In the genomic region with DNA sequence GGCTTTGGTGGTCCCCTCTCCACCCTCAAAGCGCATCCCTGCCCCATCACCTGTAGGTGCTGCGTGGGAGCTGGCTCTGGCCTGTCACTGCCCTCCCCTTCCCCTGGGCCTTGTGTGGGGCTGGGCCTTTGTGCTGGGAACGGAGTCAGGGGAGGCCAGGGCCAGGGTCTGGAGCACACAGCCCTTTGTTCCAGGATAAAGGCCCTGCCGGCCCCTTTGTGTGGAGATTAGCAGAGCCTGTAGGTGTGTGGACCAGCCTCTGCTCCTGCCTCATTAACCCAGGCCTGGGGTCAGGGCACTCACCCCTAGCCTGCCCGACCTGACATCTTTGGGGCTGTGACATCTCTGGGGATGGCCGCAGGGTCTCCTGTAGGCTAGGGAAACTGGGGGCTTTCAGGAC, we compare ENCODE assay signal across 20 cellular contexts. TPM values are rescaled to one million over a fixed set of nuclear protein-coding genes. Genes with fewer than 3 reads are reported as not detected.
A peak's percentile ranks its signal among the peaks of the same experiment; 100 is the strongest.
DNase-seq lines count a peak whose midpoint lies in the region; ATAC-seq and TF ChIP-seq lines count a peak whose summit lies in the region.
"Had no signal": no experiment of that assay in that cellular context is flagged by ENCODE, and none has a peak within 500 bp of the region (broad histone marks: within the 10 kb centered on the region; RNA-seq: fewer than 3 reads in every experiment).

No MANE protein-coding gene starts in this region.

- no peaks in the 10 kb centered on the region for H3K36me3 ChIP-seq in breast epithelium
- H3K36me3 ChIP-seq in endodermal cell (ENCODE audit: control insufficient read depth, insufficient read depth, low read length): peaks cover 59% of the 10 kb centered on the region
- H3K36me3 ChIP-seq: BLaER1 had no signal

- ATAC-seq in HG03280 (IDR thresholded peaks at IDR 0.05; ENCODE audit: unreplicated experiment): no peak
- ATAC-seq in HG03097 (IDR thresholded peaks at IDR 0.05; ENCODE audit: low FRiP score, unreplicated experiment): no peak
- ATAC-seq: CD8-positive, alpha-beta T cell had no signal

- WGBS in endodermal cell (ENCODE audit: insufficient coverage in 1 of 2, insufficient read length in 1 of 2), 2 experiments: 10 to 36% methylated on average over 2 to 6 of the region's 6 CpGs

- H3K9me3 Mint-ChIP-seq in MCF 10A (ENCODE audit: unreplicated experiment) (no peaks in the 10 kb centered on the region), endodermal cell (no peaks in the 10 kb centered on the region), nephron (no peaks in the 10 kb centered on the region), type B pancreatic cell (no peaks in the 10 kb centered on the region)
- H3K9me3 Mint-ChIP-seq: CD8-positive, alpha-beta T cell; HFFc6 had no signal

- H3K4me3 Mint-ChIP-seq in MCF 10A (ENCODE audit: unreplicated experiment) (no peak overlapping the region), endodermal cell (peak overlapping the region; percentile 63), nephron (peak overlapping the region; percentile 77 to 83 (median 81)), type B pancreatic cell (peak overlapping the region; percentile 84)

- H3K4me1 Mint-ChIP-seq in MCF 10A (ENCODE audit: insufficient read depth, unreplicated experiment): peaks cover 19% of the 10 kb centered on the region
- H3K4me1 Mint-ChIP-seq in endodermal cell: peaks cover 44% of the 10 kb centered on the region
- H3K4me1 Mint-ChIP-seq in nephron: peaks cover 70% of the 10 kb centered on the region
- H3K4me1 Mint-ChIP-seq in type B pancreatic cell (ENCODE audit: unreplicated experiment): peaks cover 58% of the 10 kb centered on the region

- H3K27me3 Mint-ChIP-seq in MCF 10A (ENCODE audit: insufficient read depth, unreplicated experiment) (no peaks in the 10 kb centered on the region), endodermal cell (ENCODE audit: insufficient read depth) (peaks cover 54% of the 10 kb centered on the region), nephron (ENCODE audit: low read depth) (no peaks in the 10 kb centered on the region), type B pancreatic cell (no peaks in the 10 kb centered on the region)

- no peak overlapping the region for H3K4me3 ChIP-seq in breast epithelium
- peak overlapping the region; percentile 72 for H3K4me3 ChIP-seq in endodermal cell (ENCODE audit: low read length)
- H3K4me3 ChIP-seq: BLaER1, PC-9 had no signal

- TF ChIP-seq CTCF in breast epithelium (IDR thresholded peaks at IDR 0.05) (no peak), MCF 10A (IDR thresholded peaks at IDR 0.05; ENCODE audit: unreplicated experiment) (no peak), endodermal cell (conservative IDR thresholded peaks at IDR 0.05) (no peak), nephron (IDR thresholded peaks at IDR 0.05; ENCODE audit: unreplicated experiment in 3 of 3) (no peak), type B pancreatic cell (conservative IDR thresholded peaks at IDR 0.05) (no peak)

- CTCF ChIA-PET in MCF 10A (lab: Yijun Ruan, JAX): interaction anchor here (0.6 to 1.0 kb wide), 4 partner anchors 9 to 281 kb away, joined by 3 to 4 read pairs (median 3); a partner anchor contains a TSS

- no TSS peak for BruUV-seq in MCF 10A (replicated peaks; lab: Mats Ljungman, UMichigan)

- H3K27ac ChIP-seq in breast epithelium (peak overlapping the region; percentile 55 to 93), endodermal cell (ENCODE audit: low read depth, low read length) (peak overlapping the region; percentile 87)
- H3K27ac ChIP-seq: BLaER1, PC-9 had no signal

- POLR2A ChIA-PET in MCF 10A (lab: Yijun Ruan, JAX): interaction anchor here (1.5 kb wide), 1 partner anchor 180 kb away, joined by 5 read pairs; no protein-coding TSS in a partner anchor

- DNase-seq in breast epithelium (ENCODE audit: low spot score in 2 of 2) (no peak), MCF 10A (ENCODE audit: unreplicated experiment) (no peak), endodermal cell (peak; percentile 82), type B pancreatic cell (ENCODE audit: extremely low spot score, unreplicated experiment) (no peak)
- no peak for DNase-seq in stimulated activated CD4-positive, alpha-beta T cell treated with anti-CD3 and anti-CD28 coated beads, Interleukin-2, amount 100 ng/mL, for 48 hours
- DNase-seq: CD8-positive, alpha-beta T cell; DMS79; GOT3; HFFc6; Kasumi-1; NCI-H1105; NCI-H1694; NCI-H510A treated with DMSO at 0.1 percent for 48 hours; NCI-H82; PC-9 had no signal

- H3K9me3 ChIP-seq in breast epithelium: no peaks in the 10 kb centered on the region
- no peaks in the 10 kb centered on the region for H3K9me3 ChIP-seq in endodermal cell (ENCODE audit: control insufficient read depth, low read length)
- H3K9me3 ChIP-seq: BLaER1 had no signal

- H3K36me3 Mint-ChIP-seq in MCF 10A (ENCODE audit: insufficient read depth, unreplicated experiment): no peaks in the 10 kb centered on the region
- H3K36me3 Mint-ChIP-seq in endodermal cell (ENCODE audit: low read depth): peaks cover 25% of the 10 kb centered on the region
- peaks cover 17% of the 10 kb centered on the region for H3K36me3 Mint-ChIP-seq in nephron (ENCODE audit: low read depth)
- H3K36me3 Mint-ChIP-seq in type B pancreatic cell: peaks cover 15% of the 10 kb centered on the region
- H3K36me3 Mint-ChIP-seq: CD8-positive, alpha-beta T cell; IgD-negative memory B cell had no signal

- no peak overlapping the region for H3K9ac ChIP-seq in endodermal cell (ENCODE audit: extremely low read depth, low read length, poor library complexity, severe bottlenecking)
- H3K9ac ChIP-seq: BLaER1 had no signal

- H3K27me3 ChIP-seq in breast epithelium (no peaks in the 10 kb centered on the region), endodermal cell (ENCODE audit: control insufficient read depth, insufficient read depth, low read length, poor library complexity, severe bottlenecking) (peaks cover 17% of the 10 kb centered on the region)

- intact Hi-C loops in breast epithelium (cut with DNase I; ENCODE audit: low total_unique reads) (no loop called here), MCF 10A (cut with micrococcal nuclease) (no loop called here)

- TF ChIP-seq POLR2A in breast epithelium (IDR thresholded peaks at IDR 0.05): no peak

- H3K27ac Mint-ChIP-seq in MCF 10A (ENCODE audit: low read depth, unreplicated experiment) (no peak overlapping the region), endodermal cell (peak overlapping the region; percentile 55), nephron (peak overlapping the region in 2 of 3 experiments; percentile 90 to 93), type B pancreatic cell (no peak overlapping the region)
- H3K27ac Mint-ChIP-seq: CD8-positive, alpha-beta T cell; IgD-negative memory B cell had no signal

- H3K4me1 ChIP-seq in breast epithelium (peaks cover 20 to 53% of the 10 kb centered on the region in 2 donors), endodermal cell (ENCODE audit: control insufficient read depth, insufficient read depth, low read length) (peaks cover 38% of the 10 kb centered on the region)

RNA-seq across cellular contexts. Expression of a gene that starts 8.9 kb away (rescaled TPM):
- total RNA-seq in breast epithelium (10 to 100 TPM in 1 of 3 donors, 1 to 10 TPM in 1, under 1 TPM in 1; 0.32 to 25.3 (median 7.9) TPM), MCF 10A (2022) (4.0 and 5.4 TPM in 2 replicates), endodermal cell (10 to 100 TPM; 32.7 to 36.9 TPM), type B pancreatic cell (ENCODE audit: low replicate concordance) (57.7 and 65.0 TPM in 2 replicates)
- polyA plus RNA-seq in endodermal cell (2013, experiment 1 of 2): 22.3 TPM
- polyA plus RNA-seq in endodermal cell (2013, experiment 2 of 2): 23.5 TPM
- total RNA-seq: CD8-positive, alpha-beta T cell had no signal
- polyA plus RNA-seq: IgD-negative memory B cell had no signal

Comparison
In these comparisons a context has a peak if more than half of its experiments do, and no peak if none do; other contexts are left out.
1. H3K27ac Mint-ChIP-seq: peak in endodermal cell (single experiment) and nephron (2 of 3); none in MCF 10A (single experiment) and type B pancreatic cell (single experiment).